8 cellular contexts compared by ENCODE assay signal in the genomic region with DNA sequence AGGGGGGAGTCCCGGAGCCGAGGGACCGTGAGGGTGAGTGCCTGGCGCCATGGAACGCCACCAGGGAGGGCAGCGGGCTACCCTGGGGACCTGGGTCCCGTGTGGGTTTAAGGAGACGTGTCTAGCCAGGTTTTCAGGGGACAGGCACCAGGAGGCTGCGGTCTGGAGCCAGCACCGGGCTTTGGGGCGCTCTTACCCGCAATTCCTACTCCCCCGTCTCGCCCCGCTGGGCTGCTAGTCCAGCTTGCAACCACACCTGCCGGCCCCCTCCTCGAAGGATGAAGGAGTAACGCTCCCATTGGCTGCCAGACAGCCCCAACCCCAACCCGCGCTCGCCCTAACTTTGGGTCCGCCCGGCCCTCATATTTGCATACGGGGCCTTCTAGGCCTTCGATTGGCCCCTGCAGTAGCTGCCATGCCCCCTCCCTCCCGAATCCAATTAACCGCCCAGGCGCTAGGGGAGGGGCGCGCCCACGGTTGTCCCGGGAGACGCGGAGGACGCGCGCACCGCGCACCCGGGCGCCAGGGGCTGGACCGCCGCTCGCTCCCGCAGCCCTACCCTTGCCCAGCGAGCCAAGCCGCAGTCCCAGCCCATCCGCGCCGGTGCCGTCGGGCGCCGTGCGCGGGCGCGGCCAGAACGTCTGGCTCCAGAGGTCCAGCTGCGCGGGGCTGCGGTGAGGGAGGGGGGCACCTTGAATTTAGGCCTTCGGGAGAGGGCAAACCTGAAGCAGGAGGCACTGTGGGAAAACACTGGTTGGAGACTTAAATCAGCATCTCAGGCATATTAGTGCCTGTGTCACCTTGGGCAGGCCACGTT. TPM values are rescaled to one million over a fixed set of nuclear protein-coding genes. Genes with fewer than 3 reads are reported as not detected.
A peak's percentile ranks its signal among the peaks of the same experiment; 100 is the strongest.
DNase-seq lines count a peak whose midpoint lies in the region; ATAC-seq, FAIRE-seq and TF ChIP-seq lines count a peak whose summit lies in the region.

A gene (minus strand): TSS at position 456 of the 817 bp plus-strand sequence. CDS start 157 bp downstream, at position 299.

- CTCF ChIA-PET in A549 (lab: Yijun Ruan, JAX), result interaction anchor here (0.6 to 70.2 kb wide), 9 partner anchors 15 to 336 kb away, joined by 3 to 3251 read pairs (median 11); a partner anchor contains a TSS

- no peaks in the 10 kb centered on the region for H3K9me3 ChIP-seq in A549

- no peak for TF ChIP-seq EP300 in A549 (IDR thresholded peaks at IDR 0.05)

- ATAC-seq in A549, result peak; percentile 95 to 97
- peak; percentile 60 for ATAC-seq in GM19025 (IDR thresholded peaks at IDR 0.05; ENCODE audit: low read depth, unreplicated experiment)
- peak; percentile 93 to 94 for ATAC-seq in naive B cell (ENCODE audit: low read depth in 2 of 2)

- peaks cover 15 to 36% (median 23%) of the 10 kb centered on the region in 3 donors for H3K27me3 Mint-ChIP-seq in naive B cell

- no peak for TF ChIP-seq RAD21 in A549 (conservative IDR thresholded peaks at IDR 0.05 in 1 of 2, IDR thresholded peaks at IDR 0.05 in 1 of 2)

- peak within 1 kb of the TSS; percentile 87 for H3K4me2 ChIP-seq in A549

- peak; percentile 90 to 97 for DNase-seq in A549 (ENCODE audit: low read depth in 1 of 2, low spot score in 1 of 2)
- peak; percentile 90 for DNase-seq in HuH-7.5 (ENCODE audit: low spot score)
- peak; percentile 24 for DNase-seq in OCI-M2 (lab: John Stamatoyannopoulos, UW; ENCODE audit: unreplicated experiment)
- DNase-seq in activated T-cell treated with anti-CD3 and anti-CD28 coated beads, Interleukin-2, amount 50 U/mL, for 48 hours, result peak; percentile 67 to 76
- DNase-seq in fibroblast of gingiva (ENCODE audit: low read depth), result peak; percentile 39
- DNase-seq in naive B cell, result peak; percentile 60
- DNase-seq in stimulated activated CD8-positive, alpha-beta memory T cell treated with anti-CD3 and anti-CD28 coated beads, Interleukin-7, amount 100 ng/mL, for 4 hours (ENCODE audit: low read depth in 2 of 2), result peak; percentile 54 to 66

- no peaks in the 10 kb centered on the region for H3K36me3 Mint-ChIP-seq in naive B cell

- no peak; the same call in 1 of the 2 replicates for TF ChIP-seq POLR2A in A549 (IDR thresholded peaks at IDR 0.05; ENCODE audit: low read length)

- peaks cover 11 to 27% (median 27%) of the 10 kb centered on the region in 3 donors for H3K4me1 Mint-ChIP-seq in naive B cell

- peak within 1 kb of the TSS; percentile 56 to 76 for H3K27ac ChIP-seq in A549

- H3K9me3 Mint-ChIP-seq in naive B cell, result no peaks in the 10 kb centered on the region

- peak within 1 kb of the TSS in 5 of 6 donors; percentile 3 to 59 (median 35) for H3K27ac Mint-ChIP-seq in naive B cell

- WGBS in A549 (ENCODE audit: missing lambda C conversion rate), result 5% methylated on average over 28 of the region's 64 CpGs

- peak within 1 kb of the TSS; percentile 54 for H3K4me3 ChIP-seq in A549

- FAIRE-seq in A549 (lab: Jason Lieb, UNC), result peak; percentile 51

- peak within 1 kb of the TSS; percentile 73 to 90 (median 88) for H3K4me3 Mint-ChIP-seq in naive B cell

- POLR2A ChIA-PET in A549 (lab: Yijun Ruan, JAX), result no interaction called here

- no peak for TF ChIP-seq CTCF in A549 (IDR thresholded peaks at IDR 0.05)

- peaks cover 23% of the 10 kb centered on the region; the same call in 2 of the 3 replicates for H3K4me1 ChIP-seq in A549

TF ChIP-seq in A549, 52 proteins besides CTCF, POLR2A, EP300 and RAD21:
- TF ChIP-seq EHF (CRISPR knock-in tag; IDR thresholded peaks at IDR 0.05) (no peak), MYC (IDR thresholded peaks at IDR 0.05; ENCODE audit: borderline replicate concordance, low read length) (0 out of 2 replicates have a peak, but pooled peaks have one; percentile 13), RFX5 (IDR thresholded peaks at IDR 0.05) (0 out of 2 replicates have a peak, but pooled peaks have one; percentile 34), MAZ (IDR thresholded peaks at IDR 0.05; ENCODE audit: borderline replicate concordance, low read depth, low read length) (0 out of 2 replicates have a peak, but pooled peaks have one; percentile 56), SREBF2 (IDR thresholded peaks at IDR 0.05) (no peak)
- TF ChIP-seq, protein P1, sequence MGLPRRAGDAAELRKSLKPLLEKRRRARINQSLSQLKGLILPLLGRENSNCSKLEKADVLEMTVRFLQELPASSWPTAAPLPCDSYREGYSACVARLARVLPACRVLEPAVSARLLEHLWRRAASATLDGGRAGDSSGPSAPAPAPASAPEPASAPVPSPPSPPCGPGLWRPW (IDR thresholded peaks at IDR 0.05), result no peak
- TF ChIP-seq, protein P2, sequence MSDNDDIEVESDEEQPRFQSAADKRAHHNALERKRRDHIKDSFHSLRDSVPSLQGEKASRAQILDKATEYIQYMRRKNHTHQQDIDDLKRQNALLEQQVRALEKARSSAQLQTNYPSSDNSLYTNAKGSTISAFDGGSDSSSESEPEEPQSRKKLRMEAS (IDR thresholded peaks at IDR 0.05), result peak; percentile 28; the same call in 1 of the 2 replicates

RNA-seq across cellular contexts. Expression of the gene that starts here (rescaled TPM):
- polyA plus RNA-seq in A549 (2011; rRNA removed) (7.8 and 8.9 TPM in 2 replicates), A549 (2017; fragmentation: RNase III; extraction: RNeasy Plus Mini Kit Qiagen cat#74134 plus additional on column Dnase treatment) (1.1 to 1.6 TPM (median 1.3 TPM) in 3 replicates), naive B cell (ENCODE audit: low read depth in 6 of 6) (not detected)
- 1.6 and 1.7 TPM in 2 replicates for polyA plus RNA-seq in A549 (2012; cell fraction: cytosol; rRNA removed)
- polyA plus RNA-seq in A549 (2012; cell fraction: nucleus; rRNA removed), result 3.9 and 5.4 TPM in 2 replicates
- polyA minus RNA-seq in A549 (2011; rRNA and poly(A)+ RNA removed), result 3.7 and 6.0 TPM in 2 replicates

Comparison
In these comparisons a context has a peak if more than half of its experiments do, and no peak if none do; other contexts are left out.
1. Peak in every context shown above with its lines: DNase-seq, ATAC-seq, H3K4me3 ChIP-seq and H3K27ac ChIP-seq.
2. Peak in DNase-seq and ATAC-seq in naive B cell; RNA of the gene not detected or under 1 TPM.
3. DNase-seq: peak in every context shown above with its lines; median percentile 94 in A549; 90 in HuH-7.5; 72 in activated T-cell treated with anti-CD3 and anti-CD28 coated beads, Interleukin-2, amount 50 U/mL, for 48 hours; 60 in naive B cell; 60 in stimulated activated CD8-positive, alpha-beta memory T cell treated with anti-CD3 and anti-CD28 coated beads, Interleukin-7, amount 100 ng/mL, for 4 hours; 39 in fibroblast of gingiva; 24 in OCI-M2.